Comparison of ENCODE assay signal across 22 cellular contexts in genomic region chr15:96374494-96374893, GRCh38. TPM values are rescaled to one million over a fixed set of nuclear protein-coding genes. Genes with fewer than 3 reads are reported as not detected.
"Had no signal": no experiment of that assay in that cellular context is flagged by ENCODE, and none has a peak within 500 bp of the region (broad histone marks: within the 10 kb centered on the region; RNA-seq: fewer than 3 reads in every experiment).

No MANE protein-coding gene starts in this region.

- H3K79me2 ChIP-seq: parathyroid adenoma had no signal

- H3K4me1 ChIP-seq: heart right ventricle, parathyroid adenoma, sigmoid colon, spleen, upper lobe of left lung had no signal

- H3K9me3 ChIP-seq: sigmoid colon, thoracic aorta, tibial nerve, upper lobe of left lung had no signal

- DNase-seq: cortex of kidney; effector memory CD8-positive, alpha-beta T cell; foreskin melanocyte; glutamatergic neuron; heart right ventricle; hypothalamus; immature natural killer cell; islet precursor cell; kidney glomerular epithelial cell; mesenchymal stem cell; midbrain; naive thymus-derived CD4-positive, alpha-beta T cell; sigmoid colon; spleen; stimulated activated naive B cell treated with anti-CD40 and anti-IgM and Interleukin-4, amounts not matched to agents 10 μg/mL and 1 μg/mL and 100 μg/mL, for 72 hours; upper lobe of left lung had no signal

- H3K36me3 ChIP-seq: heart right ventricle, neural progenitor cell, sigmoid colon, spleen, thoracic aorta, upper lobe of left lung had no signal

- ATAC-seq: effector memory CD8-positive, alpha-beta T cell; heart right ventricle; naive thymus-derived CD4-positive, alpha-beta T cell; stimulated activated naive B cell treated with anti-CD40 and anti-IgM and Interleukin-4, amounts not matched to agents 10 μg/mL and 1 μg/mL and 100 μg/mL, for 72 hours had no signal

- H3K27ac ChIP-seq: heart right ventricle, neural progenitor cell, parathyroid adenoma, sigmoid colon, skin epidermis, spleen, thoracic aorta, upper lobe of left lung had no signal

- H3K4me3 ChIP-seq: heart right ventricle, lung, neural progenitor cell, sigmoid colon, skin epidermis, spleen, thoracic aorta, tibial nerve, upper lobe of left lung had no signal

- H3K4me2 ChIP-seq: neural progenitor cell had no signal

- H2AFZ ChIP-seq: neural progenitor cell, parathyroid adenoma had no signal

- H3K27me3 ChIP-seq: sigmoid colon, tibial nerve, upper lobe of left lung had no signal

RNA-seq across cellular contexts. Expression of gene NR2F2, which starts 44.0 kb away (rescaled TPM):
- total RNA-seq: naive thymus-derived CD4-positive, alpha-beta T cell had no signal
